In the genomic region with DNA sequence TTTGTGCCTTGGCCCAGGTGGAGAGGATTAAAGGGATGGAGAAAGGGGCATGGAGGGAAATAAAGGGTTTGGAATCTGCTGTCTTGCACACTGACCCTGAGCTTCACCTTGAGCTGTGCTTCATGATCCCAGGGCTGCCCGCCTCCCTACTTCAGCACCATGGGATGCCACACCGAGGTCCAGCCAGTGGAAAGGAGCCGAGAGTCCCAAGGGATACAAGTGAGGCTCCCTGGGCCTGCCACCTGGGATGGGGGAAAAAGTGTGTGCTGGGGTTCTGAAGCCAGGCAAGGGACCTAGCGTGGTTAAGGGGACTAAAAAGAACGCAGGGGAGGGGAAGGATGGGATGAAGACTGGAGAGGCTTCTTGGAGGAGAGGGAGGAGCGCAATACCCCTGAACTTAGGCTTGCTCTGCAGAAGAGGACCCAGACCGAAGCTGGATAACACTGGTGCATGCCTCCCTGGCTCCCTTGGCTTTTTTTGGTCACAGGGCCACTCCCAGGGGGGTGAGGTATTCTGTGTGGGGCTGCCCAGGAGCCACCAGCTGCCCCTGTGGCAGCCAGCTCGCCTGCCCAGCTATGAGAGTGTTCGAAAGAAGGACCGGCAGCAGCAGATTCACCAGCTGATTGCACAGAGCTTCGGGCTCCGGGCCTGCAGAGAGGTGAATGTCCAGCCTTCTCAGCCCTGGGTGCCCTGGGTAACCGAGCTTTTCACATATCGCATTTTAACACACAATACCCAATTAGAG, we compare ENCODE assay signal across 20 cellular contexts. TPM values are rescaled to one million over a fixed set of nuclear protein-coding genes. Genes with fewer than 3 reads are reported as not detected.
A peak's percentile ranks its signal among the peaks of the same experiment; 100 is the strongest.
DNase-seq lines count a peak whose midpoint lies in the region; ATAC-seq, FAIRE-seq and TF ChIP-seq lines count a peak whose summit lies in the region.
"Had no signal": no experiment of that assay in that cellular context is flagged by ENCODE, and none has a peak within 500 bp of the region (broad histone marks: within the 10 kb centered on the region; RNA-seq: fewer than 3 reads in every experiment).

No MANE protein-coding gene starts in this region.

- no peak overlapping the region for H2AFZ ChIP-seq in K562 (ENCODE audit: low read depth, low read length)
- H2AFZ ChIP-seq: GM23248 had no signal

- POLR2A ChIA-PET in Caco-2 (lab: Charles Lee) (interaction anchor here (0.6 to 0.8 kb wide), 3 partner anchors 32 to 176 kb away, joined by 3 read pairs; no protein-coding TSS in a partner anchor), K562 (lab: Yijun Ruan, JAX) (interaction anchor here (0.6 to 2.3 kb wide), 6 partner anchors 16 to 267 kb away, joined by 3 to 11 read pairs (median 4); a partner anchor contains a TSS)

- H3K4me1 Mint-ChIP-seq in Caco-2 (ENCODE audit: low read depth, unreplicated experiment) (peaks cover 10% of the 10 kb centered on the region), nephron progenitor cell (peaks cover 47% of the 10 kb centered on the region)

- H3K4me1 ChIP-seq in Caco-2 (no peaks in the 10 kb centered on the region; the same call in 1 of the 2 replicates), K562 (replicated peaks in 1 of 2; ENCODE audit: control insufficient read depth in 2 of 2, insufficient read depth in 2 of 2, low read length in 2 of 2) (peaks cover 17 to 23% of the 10 kb centered on the region in 2 experiments)

- intact Hi-C loops in Caco-2 (cut with micrococcal nuclease; ENCODE audit: unreplicated experiment) (loop anchor here (10.0 kb wide), 1 partner anchor 329 kb away; no protein-coding TSS in a partner anchor), K562 (cut with micrococcal nuclease) (no loop called here)

- H3K4me3 Mint-ChIP-seq in Caco-2 (ENCODE audit: unreplicated experiment) (no peak overlapping the region), nephron progenitor cell (no peak overlapping the region)
- H3K4me3 Mint-ChIP-seq: B cell; CD4-positive, alpha-beta memory T cell had no signal

- 94% methylated on average over 10 of the region's 14 CpGs for whole genome bisulfite sequencing in K562 (ENCODE audit: insufficient coverage, low coverage, missing lambda C conversion rate)

- no peak overlapping the region for H3K27ac ChIP-seq in K562 (ENCODE audit: extremely low read depth, low read depth, low read length)
- H3K27ac ChIP-seq: GM23248, Peyer's patch, SK-N-MC had no signal

- no peak overlapping the region for H3K4me2 ChIP-seq in K562 (ENCODE audit: insufficient read depth, low read length)

- peaks cover 11% of the 10 kb centered on the region for H4K20me1 ChIP-seq in K562 (replicated peaks; ENCODE audit: control insufficient read depth, insufficient read depth, low read length)

- peaks cover 9% of the 10 kb centered on the region for H3K79me2 ChIP-seq in K562 (ENCODE audit: control insufficient read depth, insufficient read depth, low read length)

- no peak for TF ChIP-seq POLR2A in K562 (conservative IDR thresholded peaks at IDR 0.05)

- TF ChIP-seq RAD21 in K562 (CRISPR knock-in tag; conservative IDR thresholded peaks at IDR 0.05 in 1 of 2, IDR thresholded peaks at IDR 0.05 in 1 of 2) = no peak

- no peaks in the 10 kb centered on the region for H3K9me1 ChIP-seq in K562 (ENCODE audit: control insufficient read depth, insufficient read depth, low read length)

- TF ChIP-seq CTCF in Caco-2 (IDR thresholded peaks at IDR 0.05; ENCODE audit: insufficient read depth in 1 of 2, low read depth in 1 of 2, low read length in 1 of 2, severe bottlenecking in 1 of 2, unreplicated experiment in 1 of 2) (no peak), K562 (IDR thresholded peaks at IDR 0.05 in 2 of 3, conservative IDR thresholded peaks at IDR 0.05 in 1 of 3; ENCODE audit: insufficient read depth in 2 of 3, low read depth in 1 of 3, low read length in 3 of 3) (no peak), nephron progenitor cell (IDR thresholded peaks at IDR 0.05) (no peak)

- CTCF ChIA-PET in Caco-2 (lab: Charles Lee) = interaction anchor here (0.6 to 4.8 kb wide), 5 partner anchors 11 to 214 kb away, joined by 3 to 65 read pairs (median 4); a partner anchor contains a TSS
- CTCF ChIA-PET in K562 (lab: Yijun Ruan, JAX; ENCODE audit: low intra/inter-chr PET ratio) = interaction anchor here (0.6 kb wide), 1 partner anchor 86 kb away, joined by 3 read pairs; no protein-coding TSS in a partner anchor

- H3K36me3 Mint-ChIP-seq in Caco-2 (ENCODE audit: insufficient read depth, unreplicated experiment) (peaks cover 74% of the 10 kb centered on the region), nephron progenitor cell (ENCODE audit: low read depth) (peaks cover 32% of the 10 kb centered on the region)

- no peaks in the 10 kb centered on the region for H3K27me3 Mint-ChIP-seq in Caco-2 (ENCODE audit: insufficient read depth, unreplicated experiment)
- peaks cover 3% of the 10 kb centered on the region for H3K27me3 Mint-ChIP-seq in nephron progenitor cell (ENCODE audit: low read depth, poor library complexity)
- H3K27me3 Mint-ChIP-seq: B cell; CD4-positive, alpha-beta memory T cell had no signal

- DNase-seq in Caco-2 (no peak), H7 (peak; percentile 31), K562 (ENCODE audit: extremely low read depth in 1 of 4, low spot score in 3 of 4) (no peak), nephron progenitor cell (no peak), HPDE6-E6E7 (ENCODE audit: extremely low spot score) (no peak), HT-29 (ENCODE audit: low spot score) (no peak), MV-4-11 (lab: John Stamatoyannopoulos, UW) (no peak)
- no peak for DNase-seq in stimulated activated CD4-positive, alpha-beta T cell treated with anti-CD3 and anti-CD28 coated beads, Interleukin-12 subunit alpha, Interleukin-12 subunit beta, amount 100 ng/mL, for 4 hours
- DNase-seq: CD4-positive, alpha-beta memory T cell; DMS79 treated with DMSO at 0.1 percent for 48 hours; GM23248; NCI-H1417; NCI-H187 treated with DMSO at 0.1 percent for 48 hours; NCI-H446 treated with DMSO at 0.1 percent for 48 hours; NCI-H748 treated with DMSO at 0.1 percent for 48 hours; Peyer's patch; Right ventricle myocardium superior had no signal

- BruUV-seq in Caco-2 (replicated peaks; lab: Mats Ljungman, UMichigan) (no TSS peak), K562 (replicated peaks; lab: Mats Ljungman, UMichigan) (no TSS peak)

- H3K27ac Mint-ChIP-seq in Caco-2 (ENCODE audit: unreplicated experiment) (peak overlapping the region; percentile 31), nephron progenitor cell (peak overlapping the region; percentile 96)
- H3K27ac Mint-ChIP-seq: B cell; CD4-positive, alpha-beta memory T cell had no signal

- H3K4me3 ChIP-seq in Caco-2 (ENCODE audit: low read depth, low read length) (no peak overlapping the region), H7 (ENCODE audit: insufficient read depth, low read depth, low read length) (no peak overlapping the region), K562 (no peak overlapping the region)
- H3K4me3 ChIP-seq: GM23248, Peyer's patch, SK-N-MC had no signal

- in situ Hi-C loops in K562 (cut with MboI) = no loop called here

- H3K27me3 ChIP-seq in Caco-2 (replicated peaks; ENCODE audit: control insufficient read depth, insufficient read depth, low read length) (no peaks in the 10 kb centered on the region), H7 (ENCODE audit: control insufficient read depth, insufficient read depth, low read length) (no peaks in the 10 kb centered on the region), K562 (ENCODE audit: control insufficient read depth in 2 of 2, insufficient read depth in 2 of 2, low read length in 2 of 2) (no peaks in the 10 kb centered on the region)
- H3K27me3 ChIP-seq: Peyer's patch had no signal

- no peak for FAIRE-seq in K562 (lab: Jason Lieb, UNC)
- FAIRE-seq: D721Med had no signal

- no peaks in the 10 kb centered on the region for H3K9me3 Mint-ChIP-seq in Caco-2 (ENCODE audit: unreplicated experiment)
- H3K9me3 Mint-ChIP-seq in nephron progenitor cell = no peaks in the 10 kb centered on the region
- H3K9me3 Mint-ChIP-seq: CD4-positive, alpha-beta memory T cell had no signal

- H3K9me3 ChIP-seq in Caco-2 (no peaks in the 10 kb centered on the region), K562 (replicated peaks; ENCODE audit: control insufficient read depth, insufficient read depth, low read depth, low read length) (no peaks in the 10 kb centered on the region)
- H3K9me3 ChIP-seq: Peyer's patch had no signal

- no peak for ATAC-seq in K562

- TF ChIP-seq EP300 in K562 (IDR thresholded peaks at IDR 0.05; ENCODE audit: low read length) = no peak

- peaks cover 22% of the 10 kb centered on the region for H3K36me3 ChIP-seq in Caco-2 (ENCODE audit: control insufficient read depth, insufficient read depth, low read length)
- peaks cover 32% of the 10 kb centered on the region for H3K36me3 ChIP-seq in H7 (replicated peaks; ENCODE audit: control insufficient read depth, insufficient read depth, low read length)
- peaks cover 65% of the 10 kb centered on the region for H3K36me3 ChIP-seq in K562 (ENCODE audit: control insufficient read depth, insufficient read depth, low read length)

- H3K9ac ChIP-seq in K562 (ENCODE audit: insufficient read depth in 1 of 2, low read depth in 2 of 2, low read length in 2 of 2) = peak overlapping the region in 1 of 2 experiments; percentile 46; a peak in 2 of 4 replicates
- H3K9ac ChIP-seq: GM23248 had no signal

RNA-seq across cellular contexts. Expression of a gene that starts 7.2 kb away (rescaled TPM):
- total RNA-seq in Caco-2 (2022) (196 and 203 TPM in 2 replicates), K562 (2014; rRNA removed) (99.4 and 102 TPM in 2 replicates), K562 (2014; rRNA removed; fragmentation: Illumina TruSeq; extraction: Trizol) (122 and 142 TPM in 2 replicates), K562 (2015; rRNA removed; fragmentation: Illumina TruSeq; extraction: Trizol) (123 and 127 TPM in 2 replicates), K562 (2021) (96.3 and 98.2 TPM in 2 replicates)
- 55.5 and 86.3 TPM in 2 replicates for total RNA-seq in H7 (2014; rRNA removed; shearing (Covaris generic))
- total RNA-seq in K562 (2011; cell fraction: chromatin; rRNA removed; ENCODE audit: low replicate concordance) = 59.4 and 90.8 TPM in 2 replicates
- total RNA-seq in K562 (2011; cell fraction: nucleolus; rRNA removed) = 82.5 and 90.0 TPM in 2 replicates
- total RNA-seq in K562 (2011; cell fraction: nucleoplasm; rRNA removed) = 74.9 and 93.1 TPM in 2 replicates
- polyA plus RNA-seq in K562 (2011; rRNA removed) (127 and 146 TPM in 2 replicates), K562 (2014; fragmentation: Illumina TruSeq; extraction: Trizol) (103 and 105 TPM in 2 replicates), K562 (2014; fragmentation: Nextera tagmentation; extraction: Ambion mirVana) (100 to 1,000 TPM; 388 to 401 TPM), K562 (2014; rRNA removed) (138 and 143 TPM in 2 replicates)
- polyA plus RNA-seq in K562 (2011; cell fraction: cytosol; rRNA removed) = 138 and 159 TPM in 2 replicates
- polyA plus RNA-seq in K562 (2011; cell fraction: nucleus; rRNA removed) = 67.4 and 86.4 TPM in 2 replicates
- polyA plus RNA-seq in K562 (2012) = 72.3 and 119 TPM in 2 replicates
- 80.5 and 86.3 TPM in 2 replicates for polyA minus RNA-seq in K562 (2011; rRNA and poly(A)+ RNA removed)
- polyA minus RNA-seq in K562 (2011; cell fraction: cytosol; rRNA and poly(A)+ RNA removed) = 18.6 and 40.0 TPM in 2 replicates
- 31.5 and 50.3 TPM in 2 replicates for polyA minus RNA-seq in K562 (2011; cell fraction: nucleus; rRNA and poly(A)+ RNA removed)
- 71.2 and 120 TPM in 2 replicates for total RNA-seq in HT-29 (2014; rRNA removed; shearing (Covaris generic))

RNA-seq across cellular contexts. Expression of a gene that starts 7.2 kb away (rescaled TPM):
- 43.5 and 48.5 TPM in 2 replicates for total RNA-seq in Caco-2 (2022)
- 21.7 and 28.2 TPM in 2 replicates for total RNA-seq in H7 (2014; rRNA removed; shearing (Covaris generic))
- 119 and 126 TPM in 2 replicates for total RNA-seq in K562 (2011; cell fraction: chromatin; rRNA removed; ENCODE audit: low replicate concordance)
- 73.0 and 74.5 TPM in 2 replicates for total RNA-seq in K562 (2011; cell fraction: nucleolus; rRNA removed)
- 64.3 and 82.1 TPM in 2 replicates for total RNA-seq in K562 (2011; cell fraction: nucleoplasm; rRNA removed)
- total RNA-seq in K562 (2014; rRNA removed) = 18.8 and 28.0 TPM in 2 replicates
- 17.6 and 21.4 TPM in 2 replicates for total RNA-seq in K562 (2014; rRNA removed; fragmentation: Illumina TruSeq; extraction: Trizol)
- total RNA-seq in K562 (2015; rRNA removed; fragmentation: Illumina TruSeq; extraction: Trizol) = 16.6 and 17.6 TPM in 2 replicates
- 16.8 and 20.1 TPM in 2 replicates for total RNA-seq in K562 (2021)
- 44.1 and 61.3 TPM in 2 replicates for polyA plus RNA-seq in K562 (2011; rRNA removed)
- 15.3 and 28.4 TPM in 2 replicates for polyA plus RNA-seq in K562 (2011; cell fraction: cytosol; rRNA removed)
- 254 and 409 TPM in 2 replicates for polyA plus RNA-seq in K562 (2011; cell fraction: nucleus; rRNA removed)
- polyA plus RNA-seq in K562 (2012) = 42.1 and 48.1 TPM in 2 replicates
- 20.9 and 24.0 TPM in 2 replicates for polyA plus RNA-seq in K562 (2014; fragmentation: Illumina TruSeq; extraction: Trizol)
- polyA plus RNA-seq in K562 (2014; fragmentation: Nextera tagmentation; extraction: Ambion mirVana) = 10 to 100 TPM; 14.6 to 27.4 TPM
- polyA plus RNA-seq in K562 (2014; rRNA removed) = 28.7 TPM in 2 replicates
- 24.1 and 34.7 TPM in 2 replicates for polyA minus RNA-seq in K562 (2011; rRNA and poly(A)+ RNA removed)
- 7.2 and 9.6 TPM in 2 replicates for polyA minus RNA-seq in K562 (2011; cell fraction: cytosol; rRNA and poly(A)+ RNA removed)
- 28.1 and 57.5 TPM in 2 replicates for polyA minus RNA-seq in K562 (2011; cell fraction: nucleus; rRNA and poly(A)+ RNA removed)
- 7.5 and 11.8 TPM in 2 replicates for total RNA-seq in HT-29 (2014; rRNA removed; shearing (Covaris generic))
- total RNA-seq: Right ventricle myocardium superior had no signal

RNA-seq across cellular contexts. Expression of a gene that starts 19.9 kb away (rescaled TPM):
- total RNA-seq in Caco-2 (2022) = 72.9 and 75.8 TPM in 2 replicates
- 47.5 and 54.3 TPM in 2 replicates for total RNA-seq in H7 (2014; rRNA removed; shearing (Covaris generic))
- total RNA-seq in K562 (2011; cell fraction: chromatin; rRNA removed; ENCODE audit: low replicate concordance) = 16.9 and 49.3 TPM in 2 replicates
- 28.8 and 34.7 TPM in 2 replicates for total RNA-seq in K562 (2011; cell fraction: nucleolus; rRNA removed)
- total RNA-seq in K562 (2011; cell fraction: nucleoplasm; rRNA removed) = 27.6 and 29.6 TPM in 2 replicates
- total RNA-seq in K562 (2014; rRNA removed) = 9.1 and 14.0 TPM in 2 replicates
- total RNA-seq in K562 (2014; rRNA removed; fragmentation: Illumina TruSeq; extraction: Trizol) = 2.0 and 2.4 TPM in 2 replicates
- total RNA-seq in K562 (2015; rRNA removed; fragmentation: Illumina TruSeq; extraction: Trizol) = 4.5 and 10.6 TPM in 2 replicates
- total RNA-seq in K562 (2021) = 8.9 and 9.5 TPM in 2 replicates
- 3.8 and 8.4 TPM in 2 replicates for polyA plus RNA-seq in K562 (2011; rRNA removed)
- 7.0 and 11.0 TPM in 2 replicates for polyA plus RNA-seq in K562 (2011; cell fraction: cytosol; rRNA removed)
- 19.7 and 30.0 TPM in 2 replicates for polyA plus RNA-seq in K562 (2011; cell fraction: nucleus; rRNA removed)
- 6.2 and 10.6 TPM in 2 replicates for polyA plus RNA-seq in K562 (2012)
- 4.3 and 6.5 TPM in 2 replicates for polyA plus RNA-seq in K562 (2014; fragmentation: Illumina TruSeq; extraction: Trizol)
- polyA plus RNA-seq in K562 (2014; fragmentation: Nextera tagmentation; extraction: Ambion mirVana) = 1 to 10 TPM in 1 of 2 experiments, under 1 TPM in 1; 0.63 to 1.0 TPM
- polyA plus RNA-seq in K562 (2014; rRNA removed) = 7.3 and 8.0 TPM in 2 replicates
- 6.2 and 7.9 TPM in 2 replicates for polyA minus RNA-seq in K562 (2011; rRNA and poly(A)+ RNA removed)
- polyA minus RNA-seq in K562 (2011; cell fraction: cytosol; rRNA and poly(A)+ RNA removed) = 8.8 and 29.4 TPM in 2 replicates
- polyA minus RNA-seq in K562 (2011; cell fraction: nucleus; rRNA and poly(A)+ RNA removed) = 9.4 and 10.1 TPM in 2 replicates
- total RNA-seq in HT-29 (2014; rRNA removed; shearing (Covaris generic)) = 34.6 and 40.0 TPM in 2 replicates

RNA-seq across cellular contexts. Expression of a gene that starts 31.5 kb away (rescaled TPM):
- total RNA-seq in Caco-2 (2022) (324 and 336 TPM in 2 replicates), K562 (2014; rRNA removed) (187 and 221 TPM in 2 replicates), K562 (2014; rRNA removed; fragmentation: Illumina TruSeq; extraction: Trizol) (154 and 156 TPM in 2 replicates), K562 (2015; rRNA removed; fragmentation: Illumina TruSeq; extraction: Trizol) (187 TPM in 2 replicates), K562 (2021) (223 and 244 TPM in 2 replicates)
- 105 and 119 TPM in 2 replicates for total RNA-seq in H7 (2014; rRNA removed; shearing (Covaris generic))
- total RNA-seq in K562 (2011; cell fraction: chromatin; rRNA removed; ENCODE audit: low replicate concordance) = 69.1 and 116 TPM in 2 replicates
- 92.4 and 122 TPM in 2 replicates for total RNA-seq in K562 (2011; cell fraction: nucleolus; rRNA removed)
- total RNA-seq in K562 (2011; cell fraction: nucleoplasm; rRNA removed) = 127 and 192 TPM in 2 replicates
- polyA plus RNA-seq in K562 (2011; rRNA removed) (119 and 158 TPM in 2 replicates), K562 (2014; fragmentation: Illumina TruSeq; extraction: Trizol) (206 and 214 TPM in 2 replicates), K562 (2014; fragmentation: Nextera tagmentation; extraction: Ambion mirVana) (10 to 100 TPM; 27.8 to 38.7 TPM), K562 (2014; rRNA removed) (118 and 134 TPM in 2 replicates)
- 85.0 and 92.7 TPM in 2 replicates for polyA plus RNA-seq in K562 (2011; cell fraction: cytosol; rRNA removed)
- 52.0 and 69.3 TPM in 2 replicates for polyA plus RNA-seq in K562 (2011; cell fraction: nucleus; rRNA removed)
- 201 and 212 TPM in 2 replicates for polyA plus RNA-seq in K562 (2012)
- polyA minus RNA-seq in K562 (2011; rRNA and poly(A)+ RNA removed) = 198 and 249 TPM in 2 replicates
- 104 and 126 TPM in 2 replicates for polyA minus RNA-seq in K562 (2011; cell fraction: cytosol; rRNA and poly(A)+ RNA removed)
- 35.8 and 66.0 TPM in 2 replicates for polyA minus RNA-seq in K562 (2011; cell fraction: nucleus; rRNA and poly(A)+ RNA removed)
- total RNA-seq in HT-29 (2014; rRNA removed; shearing (Covaris generic)) = 137 and 155 TPM in 2 replicates
